ENCODE assay signal across 19 cellular contexts in genomic region chr1:219858980-219859379, GRCh38.
"Had no signal": no experiment of that assay in that cellular context is flagged by ENCODE, and none has a peak within 500 bp of the region (broad histone marks: within the 10 kb centered on the region; RNA-seq: fewer than 3 reads in every experiment).

No MANE protein-coding gene starts in this region.

- ATAC-seq: activated CD8-positive, alpha-beta T cell treated with anti-CD3 and anti-CD28 coated beads, Interleukin-2, amount 10 ng/mL, durations not matched to agents 7 days and 5 days; naive thymus-derived CD8-positive, alpha-beta T cell; sciatic nerve; stimulated activated memory B cell treated with anti-CD40 and anti-IgM and Interleukin-4, amounts not matched to agents 10 μg/mL and 1 μg/mL and 100 μg/mL, for 72 hours had no signal

- H3K9me3 ChIP-seq: stomach, suprapubic skin, transverse colon, uterus had no signal

- DNase-seq: activated CD4-positive, alpha-beta T cell treated with anti-CD3 and anti-CD28 coated beads for 1 hour; activated CD4-positive, alpha-beta T cell treated with anti-CD3 and anti-CD28 coated beads, Interleukin-2, amount 50 U/mL, for 1 hour; activated CD8-positive, alpha-beta T cell treated with anti-CD3 and anti-CD28 coated beads, Interleukin-2, amount 10 ng/mL, durations not matched to agents 7 days and 5 days; central memory CD4-positive, alpha-beta T cell; effector memory CD4-positive, alpha-beta T cell; glutamatergic neuron; kidney glomerular epithelial cell; left ventricle myocardium inferior; naive thymus-derived CD8-positive, alpha-beta T cell; stimulated activated CD4-positive, alpha-beta T cell treated with anti-CD3 and anti-CD28 coated beads, Interleukin-15, amount 100 ng/mL, for 24 hours; stomach; transverse colon; uterus had no signal

- H3K4me3 ChIP-seq: hepatocyte, left ventricle myocardium inferior, neural progenitor cell, smooth muscle cell, stomach, suprapubic skin, transverse colon, uterus had no signal

- H3K4me1 ChIP-seq: left ventricle myocardium inferior, neural progenitor cell, stomach, suprapubic skin, uterus had no signal

- H3K36me3 ChIP-seq: left ventricle myocardium inferior, neural progenitor cell, stomach, suprapubic skin, transverse colon, uterus had no signal

- H3K27me3 ChIP-seq: hepatocyte, stomach, uterus had no signal

- H3K27ac ChIP-seq: hepatocyte, left ventricle myocardium inferior, neural progenitor cell, stomach, suprapubic skin, transverse colon, uterus had no signal
